Comparison of ENCODE assay signal across 2 cellular contexts in the genomic region with DNA sequence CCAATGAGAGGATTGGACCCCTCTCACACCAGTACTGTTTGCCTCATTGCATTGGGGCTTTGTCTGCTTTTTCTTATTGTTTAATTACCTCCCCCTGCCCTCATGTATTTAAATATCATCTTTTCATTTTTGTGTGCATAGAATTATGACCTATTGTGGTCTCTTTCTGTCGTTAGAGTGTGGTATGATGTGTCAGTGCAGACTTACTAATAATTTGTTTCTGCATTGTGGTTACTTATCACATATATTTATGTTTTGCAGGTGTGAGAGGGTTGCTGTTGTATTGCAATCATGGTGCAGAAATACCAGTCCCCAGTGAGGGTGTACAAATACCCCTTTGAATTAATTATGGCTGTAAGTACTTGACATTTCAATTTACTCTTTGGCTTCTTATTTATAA.
TF ChIP-seq lines count a peak whose summit lies in the region.

No MANE protein-coding gene starts in this region.

TF ChIP-seq in SK-N-SH, 30 proteins besides CTCF, POLR2A, EP300 and RAD21 (continued from another document):
- TF ChIP-seq NRF1 (IDR thresholded peaks at IDR 0.05; ENCODE audit: low read depth, low read length) (no peak), CHD2 (IDR thresholded peaks at IDR 0.05; ENCODE audit: low read length, partially characterized antibody) (no peak), RXRA (IDR thresholded peaks at IDR 0.05; ENCODE audit: borderline replicate concordance, low read depth) (no peak), MXI1 (IDR thresholded peaks at IDR 0.05; ENCODE audit: low read depth, low read length) (no peak), EZH2phosphoT487 (IDR thresholded peaks at IDR 0.05; ENCODE audit: borderline replicate concordance, low read depth) (no peak), ELF1 (IDR thresholded peaks at IDR 0.05) (no peak), MEF2A (IDR thresholded peaks at IDR 0.05; ENCODE audit: borderline replicate concordance, low read depth) (no peak), GATA2 (CRISPR knock-in tag; IDR thresholded peaks at IDR 0.05) (no peak), TCF12 (IDR thresholded peaks at IDR 0.05) (no peak)
- TF ChIP-seq, protein P1, sequence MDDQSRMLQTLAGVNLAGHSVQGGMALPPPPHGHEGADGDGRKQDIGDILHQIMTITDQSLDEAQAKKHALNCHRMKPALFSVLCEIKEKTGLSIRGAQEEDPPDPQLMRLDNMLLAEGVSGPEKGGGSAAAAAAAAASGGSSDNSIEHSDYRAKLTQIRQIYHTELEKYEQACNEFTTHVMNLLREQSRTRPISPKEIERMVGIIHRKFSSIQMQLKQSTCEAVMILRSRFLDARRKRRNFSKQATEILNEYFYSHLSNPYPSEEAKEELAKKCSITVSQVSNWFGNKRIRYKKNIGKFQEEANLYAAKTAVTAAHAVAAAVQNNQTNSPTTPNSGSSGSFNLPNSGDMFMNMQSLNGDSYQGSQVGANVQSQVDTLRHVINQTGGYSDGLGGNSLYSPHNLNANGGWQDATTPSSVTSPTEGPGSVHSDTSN (IDR thresholded peaks at IDR 0.05) = no peak

TF ChIP-seq in SK-N-SH treated with all-trans-retinoic acid at 6 μM for 48 hours, 23 proteins besides CTCF, POLR2A, EP300 and RAD21 (continued from another document):
- TF ChIP-seq, protein P2, sequence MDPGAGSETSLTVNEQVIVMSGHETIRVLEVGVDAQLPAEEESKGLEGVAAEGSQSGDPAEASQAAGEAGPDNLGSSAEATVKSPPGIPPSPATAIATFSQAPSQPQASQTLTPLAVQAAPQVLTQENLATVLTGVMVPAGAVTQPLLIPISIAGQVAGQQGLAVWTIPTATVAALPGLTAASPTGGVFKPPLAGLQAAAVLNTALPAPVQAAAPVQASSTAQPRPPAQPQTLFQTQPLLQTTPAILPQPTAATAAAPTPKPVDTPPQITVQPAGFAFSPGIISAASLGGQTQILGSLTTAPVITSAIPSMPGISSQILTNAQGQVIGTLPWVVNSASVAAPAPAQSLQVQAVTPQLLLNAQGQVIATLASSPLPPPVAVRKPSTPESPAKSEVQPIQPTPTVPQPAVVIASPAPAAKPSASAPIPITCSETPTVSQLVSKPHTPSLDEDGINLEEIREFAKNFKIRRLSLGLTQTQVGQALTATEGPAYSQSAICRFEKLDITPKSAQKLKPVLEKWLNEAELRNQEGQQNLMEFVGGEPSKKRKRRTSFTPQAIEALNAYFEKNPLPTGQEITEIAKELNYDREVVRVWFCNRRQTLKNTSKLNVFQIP (CRISPR knock-in tag; IDR thresholded peaks at IDR 0.05; ENCODE audit: borderline replicate concordance, low read depth) = no peak
